Comparison of ENCODE assay signal across 24 cellular contexts in the genomic region with DNA sequence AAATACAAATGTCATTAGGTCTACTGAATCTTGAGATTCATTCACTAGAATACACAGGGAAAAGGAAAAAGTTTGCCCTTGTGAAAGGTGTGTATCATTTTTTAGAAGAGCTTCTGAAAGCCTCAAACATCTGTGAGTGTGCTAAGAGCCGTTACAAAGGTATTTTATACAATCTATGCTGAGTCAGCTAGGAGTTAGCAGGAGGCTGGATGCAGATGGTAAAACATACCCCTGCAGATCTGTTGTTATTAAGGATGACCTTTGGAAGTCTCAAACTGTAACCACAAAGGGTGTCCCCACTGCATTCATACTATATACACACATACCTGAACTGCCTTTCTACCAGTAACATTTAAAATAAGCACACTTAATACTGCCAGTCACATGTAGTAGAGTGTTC. TPM values are rescaled to one million over a fixed set of nuclear protein-coding genes. Genes with fewer than 3 reads are reported as not detected.
DNase-seq lines count a peak whose midpoint lies in the region; ATAC-seq, FAIRE-seq and TF ChIP-seq lines count a peak whose summit lies in the region.
"Had no signal": no experiment of that assay in that cellular context is flagged by ENCODE, and none has a peak within 500 bp of the region (broad histone marks: within the 10 kb centered on the region; RNA-seq: fewer than 3 reads in every experiment).

No MANE protein-coding gene starts in this region.

- H3K4me3 ChIP-seq in Panc1 (ENCODE audit: low read depth in 2 of 2, low read length in 2 of 2) = no peak overlapping the region
- H3K4me3 ChIP-seq in endothelial cell of umbilical vein (replicated peaks in 1 of 3; ENCODE audit: insufficient read depth in 1 of 3, low read depth in 1 of 3, low read length in 3 of 3) = no peak overlapping the region
- H3K4me3 ChIP-seq in skeletal muscle tissue (ENCODE audit: low read length in 3 of 3) = no peak overlapping the region
- no peak overlapping the region for H3K4me3 ChIP-seq in neuronal stem cell (ENCODE audit: low read length in 2 of 2)
- H3K4me3 ChIP-seq: Peyer's patch had no signal

- H2BK12ac ChIP-seq in neuronal stem cell (ENCODE audit: low read length) = no peak overlapping the region

- no peak for ATAC-seq in Panc1

- TF ChIP-seq CTCF in Panc1 (IDR thresholded peaks at IDR 0.05) = no peak
- no peak for TF ChIP-seq CTCF in endothelial cell of umbilical vein (IDR thresholded peaks at IDR 0.05; ENCODE audit: extremely low read depth in 1 of 2, insufficient read depth in 1 of 2, low read depth in 1 of 2, low read length in 2 of 2)

- no peaks in the 10 kb centered on the region for H4K20me1 ChIP-seq in endothelial cell of umbilical vein (replicated peaks; ENCODE audit: control insufficient read depth, extremely low read depth, insufficient read depth, low read length)

- H3K9ac ChIP-seq in endothelial cell of umbilical vein (replicated peaks; ENCODE audit: extremely low read depth, insufficient read depth, low read length) = no peak overlapping the region
- no peak overlapping the region for H3K9ac ChIP-seq in skeletal muscle tissue (ENCODE audit: low read depth in 1 of 3, low read length in 3 of 3)
- H3K9ac ChIP-seq in neuronal stem cell (ENCODE audit: low read depth, low read length, poor library complexity) = no peak overlapping the region

- dilution Hi-C loops in endothelial cell of umbilical vein (cut with MboI; ENCODE audit: extremely low pct_ligation_motif_present, low sequenced_read_pairs) = no loop called here

- H2BK15ac ChIP-seq in neuronal stem cell (ENCODE audit: low read length) = no peak overlapping the region

- no peak overlapping the region for H3K14ac ChIP-seq in neuronal stem cell (ENCODE audit: low read length)

- H3K4ac ChIP-seq in neuronal stem cell (ENCODE audit: low read length) = no peak overlapping the region

- no peak overlapping the region for H3K4me2 ChIP-seq in endothelial cell of umbilical vein (ENCODE audit: insufficient read depth, low read length)
- H3K4me2 ChIP-seq in neuronal stem cell (ENCODE audit: insufficient read depth, low read length, poor library complexity, severe bottlenecking) = no peak overlapping the region

- H2AK5ac ChIP-seq in neuronal stem cell (ENCODE audit: low read depth, low read length) = no peak overlapping the region

- no peaks in the 10 kb centered on the region for H3K79me1 ChIP-seq in neuronal stem cell (ENCODE audit: low read depth, low read length)

- H3K9me1 ChIP-seq in endothelial cell of umbilical vein (replicated peaks; ENCODE audit: control insufficient read depth, extremely low read depth, insufficient read depth, low read length) = no peaks in the 10 kb centered on the region

- no peak overlapping the region for H2AFZ ChIP-seq in endothelial cell of umbilical vein (ENCODE audit: low read depth, low read length)
- no peak overlapping the region for H2AFZ ChIP-seq in neuronal stem cell (ENCODE audit: low read length)

- H3K9me3 ChIP-seq in Panc1 (ENCODE audit: control insufficient read depth, insufficient read depth, low read depth, low read length) (no peaks in the 10 kb centered on the region), endothelial cell of umbilical vein (replicated peaks; ENCODE audit: control insufficient read depth, insufficient read depth, low read length) (no peaks in the 10 kb centered on the region), skeletal muscle tissue (ENCODE audit: control insufficient read depth in 3 of 3, low read length in 3 of 3) (no peaks in the 10 kb centered on the region), neuronal stem cell (replicated peaks in 1 of 2; ENCODE audit: control insufficient read depth in 2 of 2, insufficient read depth in 1 of 2, low read depth in 1 of 2, low read length in 2 of 2) (no peaks in the 10 kb centered on the region)
- H3K9me3 ChIP-seq: BE2C, Caco-2, Peyer's patch had no signal

- POLR2A ChIA-PET in Panc1 (lab: Charles Lee) = no interaction called here
- POLR2A ChIA-PET in endothelial cell of umbilical vein (lab: Charles Lee) = interaction anchor here (1.4 kb wide), 1 partner anchor 16 kb away, joined by 3 read pairs; no protein-coding TSS in a partner anchor

- no peak overlapping the region for H3K23ac ChIP-seq in neuronal stem cell (ENCODE audit: low read depth, low read length, poor library complexity)

- DNase-seq in DMS 273 (lab: John Stamatoyannopoulos, UW; ENCODE audit: unreplicated experiment) = peak; percentile 5
- DNase-seq in DMS 273 treated with DMSO at 0.1 percent for 48 hours (lab: John Stamatoyannopoulos, UW) = no peak
- DNase-seq in Panc1 (ENCODE audit: low read depth, low spot score) = no peak
- DNase-seq in endothelial cell of umbilical vein (ENCODE audit: low read depth, low spot score) = no peak
- DNase-seq in activated CD4-positive, CD25-positive, alpha-beta regulatory T cell treated with anti-CD3 and anti-CD28 coated beads, Interleukin-2, amount 50 U/mL, for 72 hours = no peak
- DNase-seq in neuronal stem cell (ENCODE audit: low spot score) = no peak
- no peak for DNase-seq in T-helper 1 cell
- DNase-seq: BE2C; Caco-2; CD4-positive, alpha-beta T cell; DMS53; EL; Karpas-422; NCI-H1105; NCI-H2107; NCI-H2227 treated with DMSO at 0.1 percent for 48 hours; NCI-H510A treated with DMSO at 0.1 percent for 48 hours; NCI-H774; Peyer's patch; Right ventricle myocardium superior had no signal

- H3K36me3 ChIP-seq in Panc1 (ENCODE audit: control insufficient read depth, insufficient read depth, low read length) (peaks cover 35% of the 10 kb centered on the region), endothelial cell of umbilical vein (ENCODE audit: control insufficient read depth in 2 of 2, extremely low read depth in 1 of 2, insufficient read depth in 2 of 2, low read length in 2 of 2) (peaks cover 27 to 44% of the 10 kb centered on the region in 2 experiments), skeletal muscle tissue (ENCODE audit: control insufficient read depth in 3 of 3, insufficient read depth in 3 of 3, low read length in 3 of 3) (peaks cover 13 to 40% (median 35%) of the 10 kb centered on the region in 3 donors), neuronal stem cell (replicated peaks in 1 of 2; ENCODE audit: control insufficient read depth in 2 of 2, insufficient read depth in 2 of 2, low read length in 2 of 2) (peaks cover 20 to 70% of the 10 kb centered on the region in 2 donors)
- H3K36me3 ChIP-seq: BE2C had no signal

- WGBS in neuronal stem cell (ENCODE audit: extremely low coverage in 2 of 2, insufficient read length in 2 of 2, insufficient replicate concordance in 1 of 2), 2 donors = no CpG with 5 or more reads among the region's 1 CpG

- no peak for FAIRE-seq in endothelial cell of umbilical vein (lab: Jason Lieb, UNC)
- FAIRE-seq: GM12891, H54 had no signal

- intact Hi-C loops in Panc1 (cut with micrococcal nuclease; ENCODE audit: unreplicated experiment) = no loop called here
- intact Hi-C loops in endothelial cell of umbilical vein (cut with micrococcal nuclease) = no loop called here

- peak overlapping the region; percentile 69 for H3K27ac ChIP-seq in Panc1 (ENCODE audit: low read length)
- H3K27ac ChIP-seq in endothelial cell of umbilical vein (ENCODE audit: insufficient read depth, low read depth, low read length) = no peak overlapping the region
- H3K27ac ChIP-seq in skeletal muscle tissue (ENCODE audit: low read depth, low read length) = peak overlapping the region; percentile 11
- no peak overlapping the region for H3K27ac ChIP-seq in neuronal stem cell (replicated peaks; ENCODE audit: low read length)
- H3K27ac ChIP-seq: 22Rv1, Peyer's patch had no signal

- CTCF ChIA-PET in Panc1 (lab: Charles Lee) = interaction anchor here (0.6 kb wide), 3 partner anchors 34 to 123 kb away, joined by 3 to 5 read pairs (median 4); no protein-coding TSS in a partner anchor
- CTCF ChIA-PET in endothelial cell of umbilical vein (lab: Charles Lee) = interaction anchor here (1.1 to 13.8 kb wide), 4 partner anchors 9 to 33 kb away, joined by 3 to 254 read pairs (median 5); a partner anchor contains a TSS

- no peak overlapping the region for H4K8ac ChIP-seq in neuronal stem cell (ENCODE audit: low read depth, low read length)

- no peak overlapping the region for H2BK120ac ChIP-seq in neuronal stem cell (ENCODE audit: low read depth, low read length)

- no peak for TF ChIP-seq POLR2A in endothelial cell of umbilical vein (IDR thresholded peaks at IDR 0.05; ENCODE audit: low read depth, low read length)

- H3K79me2 ChIP-seq in endothelial cell of umbilical vein (ENCODE audit: control insufficient read depth, insufficient read depth, low read length) = peaks cover 83% of the 10 kb centered on the region

- in situ Hi-C loops in Panc1 (cut with HindIII; ENCODE audit: low pct_unique_long_range_greater_than_20kb, low sequenced_read_pairs) = no loop called here

- H2BK5ac ChIP-seq in neuronal stem cell (ENCODE audit: low read length) = no peak overlapping the region

- BruUV-seq in Panc1 (replicated peaks; lab: Mats Ljungman, UMichigan) = no TSS peak
- BruUV-seq in endothelial cell of umbilical vein (replicated peaks; lab: Mats Ljungman, UMichigan) = TSS peak; percentile 18

- no peaks in the 10 kb centered on the region for H3K27me3 ChIP-seq in Panc1 (ENCODE audit: control insufficient read depth, insufficient read depth, low read length)
- H3K27me3 ChIP-seq in endothelial cell of umbilical vein (ENCODE audit: control insufficient read depth in 2 of 2, insufficient read depth in 2 of 2, low read length in 2 of 2) = no peaks in the 10 kb centered on the region
- H3K27me3 ChIP-seq in skeletal muscle tissue (ENCODE audit: control insufficient read depth in 3 of 3, insufficient read depth in 3 of 3, low read length in 3 of 3) = no peaks in the 10 kb centered on the region
- no peaks in the 10 kb centered on the region for H3K27me3 ChIP-seq in neuronal stem cell (ENCODE audit: control insufficient read depth in 3 of 3, insufficient read depth in 3 of 3, low read depth in 1 of 3, low read length in 3 of 3)
- H3K27me3 ChIP-seq: BE2C, Peyer's patch had no signal

- H4K91ac ChIP-seq in neuronal stem cell (ENCODE audit: low read depth, low read length, poor library complexity) = no peak overlapping the region

- peaks cover 69% of the 10 kb centered on the region for H3K4me1 ChIP-seq in Panc1 (ENCODE audit: control insufficient read depth, insufficient read depth, low read length)
- peaks cover 61% of the 10 kb centered on the region for H3K4me1 ChIP-seq in endothelial cell of umbilical vein (ENCODE audit: control insufficient read depth, extremely low read depth, insufficient read depth, low read length)
- peaks cover 46 to 60% (median 50%) of the 10 kb centered on the region in 3 donors for H3K4me1 ChIP-seq in skeletal muscle tissue (ENCODE audit: control insufficient read depth in 3 of 3, insufficient read depth in 3 of 3, low read length in 3 of 3)
- H3K4me1 ChIP-seq in neuronal stem cell (ENCODE audit: control insufficient read depth in 2 of 2, insufficient read depth in 1 of 2, low read depth in 1 of 2, low read length in 2 of 2) = no peaks in the 10 kb centered on the region
- H3K4me1 ChIP-seq: BE2C, Caco-2 had no signal

- no peak overlapping the region for H3K18ac ChIP-seq in neuronal stem cell (ENCODE audit: low read length)

RNA-seq across cellular contexts. Expression of a gene that starts 8.3 kb away (rescaled TPM):
- total RNA-seq in Panc1 (2021; ENCODE audit: unreplicated experiment) = 1.3 TPM
- not detected for polyA plus RNA-seq in Panc1 (2012; ENCODE audit: insufficient read length)
- total RNA-seq in endothelial cell of umbilical vein = 1.4 and 2.1 TPM in 2 replicates
- polyA plus RNA-seq in endothelial cell of umbilical vein = 0.21 and 0.94 TPM in 2 replicates
- polyA plus RNA-seq in endothelial cell of umbilical vein (2011; cell fraction: cytosol; rRNA removed) = 0.12 TPM in 1 of 2 replicates, not detected in the other
- polyA plus RNA-seq in endothelial cell of umbilical vein (2011; cell fraction: nucleus; rRNA removed) = 0.36 and 0.84 TPM in 2 replicates
- polyA plus RNA-seq in endothelial cell of umbilical vein (2012) = 0.48 and 0.59 TPM in 2 replicates
- not detected in 2 replicates for polyA minus RNA-seq in endothelial cell of umbilical vein
- not detected for polyA minus RNA-seq in endothelial cell of umbilical vein (2011; cell fraction: cytosol; rRNA and poly(A)+ RNA removed)
- polyA minus RNA-seq in endothelial cell of umbilical vein (2011; cell fraction: nucleus; rRNA and poly(A)+ RNA removed) = 2.5 and 9.7 TPM in 2 replicates
- not detected for total RNA-seq in skeletal muscle tissue
- polyA plus RNA-seq in neuronal stem cell (2013, experiment 1 of 2) = 0.47 TPM
- polyA plus RNA-seq in neuronal stem cell (2013, experiment 2 of 2) = 0.30 TPM
- total RNA-seq: Caco-2, Peyer's patch, Right ventricle myocardium superior had no signal

RNA-seq across cellular contexts. Expression of a gene that starts 27.3 kb away (rescaled TPM):
- total RNA-seq in Panc1 (2021; ENCODE audit: unreplicated experiment) (736 TPM), endothelial cell of umbilical vein (1,084 and 1,141 TPM in 2 replicates), skeletal muscle tissue (64.7 TPM)
- 456 TPM for polyA plus RNA-seq in Panc1 (2012; ENCODE audit: insufficient read length)
- 898 and 992 TPM in 2 replicates for polyA plus RNA-seq in endothelial cell of umbilical vein
- 1,189 and 1,210 TPM in 2 replicates for polyA plus RNA-seq in endothelial cell of umbilical vein (2011; cell fraction: cytosol; rRNA removed)
- 468 and 574 TPM in 2 replicates for polyA plus RNA-seq in endothelial cell of umbilical vein (2011; cell fraction: nucleus; rRNA removed)
- polyA plus RNA-seq in endothelial cell of umbilical vein (2012) = 1,678 and 2,079 TPM in 2 replicates
- 1,358 and 1,650 TPM in 2 replicates for polyA minus RNA-seq in endothelial cell of umbilical vein
- 111 TPM for polyA minus RNA-seq in endothelial cell of umbilical vein (2011; cell fraction: cytosol; rRNA and poly(A)+ RNA removed)
- polyA minus RNA-seq in endothelial cell of umbilical vein (2011; cell fraction: nucleus; rRNA and poly(A)+ RNA removed) = 286 and 554 TPM in 2 replicates
- 75.8 TPM for polyA plus RNA-seq in neuronal stem cell (2013, experiment 1 of 2)
- polyA plus RNA-seq in neuronal stem cell (2013, experiment 2 of 2) = 77.5 TPM

Comparison
In these comparisons a context has a peak if more than half of its experiments do, and no peak if none do; other contexts are left out.
1. H3K27ac ChIP-seq: peak in Panc1 (single experiment) and skeletal muscle tissue (single experiment); none in endothelial cell of umbilical vein (single experiment) and neuronal stem cell (single experiment).
2. RNA of a gene that starts 27.3 kb away (total RNA-seq): 1,084 to 1,141 TPM in endothelial cell of umbilical vein and 736 TPM in Panc1 (single experiment); 64.7 TPM in skeletal muscle tissue (single experiment); every median in the first group is over 10 times any median in the second.